Comparison of ENCODE assay signal across 12 cellular contexts in the genomic region with DNA sequence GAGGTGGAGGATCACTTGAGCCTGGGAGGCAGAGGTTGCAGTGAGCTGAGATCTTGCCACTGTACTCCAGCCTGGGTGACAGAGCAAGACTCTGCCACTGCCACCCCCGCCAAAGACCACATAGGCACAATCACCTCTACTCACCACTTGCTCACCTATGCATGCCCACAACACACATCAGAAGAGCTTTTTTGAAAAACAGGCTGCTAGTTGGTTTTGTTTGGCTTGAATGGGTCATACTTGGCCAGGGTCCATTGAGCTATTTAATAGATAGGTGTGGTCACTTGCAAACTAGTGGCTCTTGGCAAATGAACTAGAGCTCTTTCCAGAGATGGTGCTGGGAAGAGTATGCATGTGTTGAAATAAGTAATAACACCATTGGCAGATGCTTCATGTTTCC.
DNase-seq lines count a peak whose midpoint lies in the region; ATAC-seq and TF ChIP-seq lines count a peak whose summit lies in the region.
"Had no signal": no experiment of that assay in that cellular context is flagged by ENCODE, and none has a peak within 500 bp of the region (broad histone marks: within the 10 kb centered on the region; RNA-seq: fewer than 3 reads in every experiment).

No MANE protein-coding gene starts in this region.

- no peak for TF ChIP-seq POLR2A in GM18505 (IDR thresholded peaks at IDR 0.05; ENCODE audit: borderline replicate concordance, extremely low read depth, insufficient read depth, insufficient read length)

- ATAC-seq in esophagus mucosa (peak; percentile 41), GM18511 (IDR thresholded peaks at IDR 0.05; ENCODE audit: unreplicated experiment) (no peak), GM18505 (IDR thresholded peaks at IDR 0.05; ENCODE audit: unreplicated experiment) (no peak), HG03095 (IDR thresholded peaks at IDR 0.05; ENCODE audit: unreplicated experiment) (no peak)

- DNase-seq in GM04503 (ENCODE audit: low read depth) = peak; percentile 60
- DNase-seq in NCI-H69 (lab: John Stamatoyannopoulos, UW) = peak; percentile 95
- peak; percentile 65 for DNase-seq in renal cortical epithelial cell (ENCODE audit: low read depth)
- no peak for DNase-seq in NCI-H1048 (lab: John Stamatoyannopoulos, UW)
- DNase-seq: activated CD4-positive, alpha-beta T cell treated with anti-CD3 and anti-CD28 coated beads, Interleukin-2, amount 50 U/mL, for 4 hours; adrenal gland; Peyer's patch; substantia nigra had no signal
